ENCODE assay signal across 8 cellular contexts in the genomic region with DNA sequence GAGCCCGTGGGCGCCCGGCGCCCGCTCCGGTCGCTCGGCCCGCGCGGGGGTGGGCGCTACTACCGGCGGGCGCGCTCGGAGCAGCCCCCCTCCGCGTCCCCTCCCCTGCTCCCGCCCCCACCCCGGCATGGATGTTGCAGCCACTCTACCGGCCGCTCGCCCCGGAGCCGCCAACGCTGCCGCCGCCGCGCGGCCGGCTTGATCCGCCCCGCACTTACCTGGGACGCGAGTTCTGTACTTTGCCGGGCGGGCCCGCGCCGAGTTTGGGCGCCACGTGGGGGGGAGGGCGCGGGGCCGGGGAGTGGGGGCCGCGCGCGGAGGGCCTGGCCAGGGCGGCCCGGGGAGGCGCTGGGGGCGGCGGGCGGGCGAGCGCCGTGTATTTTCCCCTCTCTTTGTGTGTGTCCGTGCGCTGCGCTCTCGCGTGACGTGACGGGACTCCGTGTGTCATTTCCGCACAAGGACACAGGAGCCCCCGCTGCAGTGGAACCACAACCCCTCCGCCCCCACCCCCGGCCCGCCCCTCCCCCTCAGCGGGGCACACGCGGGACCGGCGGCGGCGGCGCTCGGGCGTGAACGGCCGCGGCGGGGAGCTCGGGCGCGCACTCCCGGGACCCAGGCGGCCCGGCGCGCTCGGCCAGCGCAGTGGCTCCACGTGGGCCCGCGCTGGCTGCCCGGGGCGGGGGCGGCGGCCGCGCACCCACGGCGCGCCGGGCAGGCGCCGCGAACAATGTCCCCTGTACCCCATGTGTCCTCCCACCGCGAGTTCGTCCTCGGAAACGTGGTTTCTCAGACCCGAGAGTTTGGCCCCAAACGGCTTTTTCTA. TPM values are rescaled to one million over a fixed set of nuclear protein-coding genes. Genes with fewer than 3 reads are reported as not detected.
DNase-seq lines count a peak whose midpoint lies in the region; ATAC-seq and TF ChIP-seq lines count a peak whose summit lies in the region.

BEND3 (minus strand) TSS at position 644 of the 823 bp plus-strand sequence. CDS start 16,230 bp downstream, outside the sequence.

- peak within 1 kb of the TSS; percentile 87 to 98 (median 94) for H3K4me3 Mint-ChIP-seq in naive B cell

- DNase-seq in HCEC 1CT: peak; percentile 24
- DNase-seq in NCI-H1092 treated with DMSO at 0.1 percent for 48 hours (lab: John Stamatoyannopoulos, UW): peak; percentile 34
- peak; percentile 62 for DNase-seq in activated T-cell treated with anti-CD3 and anti-CD28 coated beads for 4 hours
- DNase-seq in esophagus muscularis mucosa (ENCODE audit: extremely low spot score): no peak
- DNase-seq in naive B cell: peak; percentile 22
- no peak for DNase-seq in tibial nerve (ENCODE audit: low spot score in 2 of 2)
- DNase-seq in NK-92 (lab: John Stamatoyannopoulos, UW; ENCODE audit: unreplicated experiment): no peak

- intact Hi-C loops in esophagus muscularis mucosa (cut with DNase I): loop anchor here (2.0 kb wide), 1 partner anchor 86 kb away; the partner anchor contains the start of gene MTRES1

- H3K27ac ChIP-seq in esophagus muscularis mucosa (replicated peaks in 1 of 4) (peak within 1 kb of the TSS; percentile 61 to 79 (median 72)), tibial nerve (peak within 1 kb of the TSS; percentile 33 to 78 (median 62))

- TF ChIP-seq CTCF in esophagus muscularis mucosa (IDR thresholded peaks at IDR 0.05) (no peak), tibial nerve (IDR thresholded peaks at IDR 0.05) (no peak)

- WGBS in esophagus muscularis mucosa: 0% methylated on average over 9 of the region's 120 CpGs
- WGBS in tibial nerve, 2 donors: 0 to 1% methylated on average over 21 to 31 of the region's 120 CpGs

- TF ChIP-seq POLR2A in GM10847 (IDR thresholded peaks at IDR 0.05; ENCODE audit: extremely low read depth, insufficient read length) (peak; percentile 5), esophagus muscularis mucosa (IDR thresholded peaks at IDR 0.05; ENCODE audit: low read depth) (no peak), tibial nerve (IDR thresholded peaks at IDR 0.05) (no peak)

- H3K27me3 ChIP-seq in esophagus muscularis mucosa (peaks cover 0 to 28% (median 0%) of the 10 kb centered on the region in 4 donors), tibial nerve (no peaks in the 10 kb centered on the region)

- no peaks in the 10 kb centered on the region for H3K36me3 Mint-ChIP-seq in naive B cell

- H3K27ac Mint-ChIP-seq in naive B cell: peak within 1 kb of the TSS in 5 of 6 donors; percentile 66 to 94 (median 85)

- H3K27me3 Mint-ChIP-seq in naive B cell: peaks cover 0 to 4% (median 0%) of the 10 kb centered on the region in 3 donors

- H3K4me1 Mint-ChIP-seq in naive B cell: peaks cover 13 to 20% (median 13%) of the 10 kb centered on the region in 3 donors

- H3K4me3 ChIP-seq in esophagus muscularis mucosa: peak within 1 kb of the TSS; percentile 64 to 90 (median 72)
- peak within 1 kb of the TSS; percentile 62 to 86 (median 73) for H3K4me3 ChIP-seq in tibial nerve

- H3K4me1 ChIP-seq in esophagus muscularis mucosa (peaks cover 15 to 25% (median 23%) of the 10 kb centered on the region in 4 donors), tibial nerve (peaks cover 0 to 21% (median 11%) of the 10 kb centered on the region in 4 donors)

- TF ChIP-seq EP300 in esophagus muscularis mucosa (IDR thresholded peaks at IDR 0.05): no peak
- TF ChIP-seq EP300 in tibial nerve (IDR thresholded peaks at IDR 0.05): no peak

- H3K36me3 ChIP-seq in esophagus muscularis mucosa: no peaks in the 10 kb centered on the region
- no peaks in the 10 kb centered on the region for H3K36me3 ChIP-seq in tibial nerve

- H3K9me3 Mint-ChIP-seq in naive B cell: no peaks in the 10 kb centered on the region

- H3K9me3 ChIP-seq in esophagus muscularis mucosa (no peaks in the 10 kb centered on the region), tibial nerve (no peaks in the 10 kb centered on the region)

- ATAC-seq in naive B cell (ENCODE audit: low read depth in 2 of 2): peak; percentile 29

RNA-seq across cellular contexts. Expression of gene BEND3, which starts in this region (rescaled TPM):
- total RNA-seq in esophagus muscularis mucosa (1 to 10 TPM in 3 of 4 donors, under 1 TPM in 1; 0.83 to 2.4 (median 1.6) TPM), tibial nerve (1 to 10 TPM; 1.3 to 2.7 (median 2.2) TPM)
- polyA plus RNA-seq in naive B cell (ENCODE audit: low read depth in 6 of 6): under 1 TPM in 5 of 6 donors, not detected in 1; 0.54 to 0.76 (median 0.63) TPM

Comparison
In these comparisons a context has a peak if more than half of its experiments do, and no peak if none do; other contexts are left out.
1. Peak in DNase-seq and ATAC-seq in naive B cell; RNA of the gene not detected or under 1 TPM.
2. DNase-seq: peak in HCEC 1CT (single experiment), NCI-H1092 treated with DMSO at 0.1 percent for 48 hours (single experiment) and activated T-cell treated with anti-CD3 and anti-CD28 coated beads for 4 hours (single experiment); none in esophagus muscularis mucosa (single experiment), tibial nerve (0 of 2) and NK-92 (single experiment).